Comparison of ENCODE assay signal across 8 cellular contexts in the genomic region with DNA sequence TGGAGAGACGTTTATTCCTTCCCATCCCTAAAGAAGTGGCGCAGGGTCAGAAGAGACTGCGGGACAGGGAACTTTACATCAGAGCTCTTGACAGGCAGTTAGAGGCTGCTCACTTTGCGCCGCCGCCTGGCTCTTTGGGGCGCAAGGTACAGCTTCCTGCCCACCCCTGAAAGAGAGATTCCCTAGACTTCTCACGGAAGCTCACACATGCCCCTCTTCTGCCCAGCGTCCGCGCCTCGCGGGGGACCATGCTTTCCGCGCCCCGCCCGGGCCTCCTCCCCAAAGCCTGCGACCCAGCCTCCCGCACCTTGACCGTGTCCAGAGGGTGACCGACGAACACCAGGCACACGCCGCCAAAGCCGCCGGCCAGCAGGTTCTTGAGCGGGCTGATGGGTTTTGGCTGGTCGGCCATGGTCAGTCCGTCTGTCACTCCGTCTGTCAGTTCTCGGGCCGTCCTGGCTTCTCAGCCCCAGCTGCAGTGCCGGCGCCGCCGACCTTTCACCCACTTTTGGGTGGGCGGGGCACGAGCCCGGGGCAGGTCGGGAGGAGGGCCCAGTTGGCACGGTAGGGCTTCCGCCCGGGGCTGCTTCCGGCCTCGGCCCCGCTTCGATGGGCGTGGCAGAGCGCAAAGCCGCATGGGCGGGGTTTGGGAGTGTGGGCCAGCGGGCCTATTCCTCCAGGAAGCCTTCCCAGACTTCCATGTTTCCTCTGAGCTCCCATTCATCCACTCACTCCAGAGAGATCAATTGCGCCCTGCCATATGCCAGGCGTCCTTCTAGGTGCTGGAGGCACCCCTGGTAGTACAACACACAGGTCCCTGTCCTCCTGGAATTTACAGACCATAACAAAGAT. TPM values are rescaled to one million over a fixed set of nuclear protein-coding genes. Genes with fewer than 3 reads are reported as not detected.
DNase-seq lines count a peak whose midpoint lies in the region; TF ChIP-seq lines count a peak whose summit lies in the region.

A gene with protein sequence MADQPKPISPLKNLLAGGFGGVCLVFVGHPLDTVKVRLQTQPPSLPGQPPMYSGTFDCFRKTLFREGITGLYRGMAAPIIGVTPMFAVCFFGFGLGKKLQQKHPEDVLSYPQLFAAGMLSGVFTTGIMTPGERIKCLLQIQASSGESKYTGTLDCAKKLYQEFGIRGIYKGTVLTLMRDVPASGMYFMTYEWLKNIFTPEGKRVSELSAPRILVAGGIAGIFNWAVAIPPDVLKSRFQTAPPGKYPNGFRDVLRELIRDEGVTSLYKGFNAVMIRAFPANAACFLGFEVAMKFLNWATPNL (minus strand): TSS at position 500 of the 852 bp plus-strand sequence. CDS start 88 bp downstream, at position 412.

- H3K27me3 ChIP-seq in ascending aorta = no peaks in the 10 kb centered on the region
- H3K27me3 ChIP-seq in rectal smooth muscle tissue (ENCODE audit: control insufficient read depth, insufficient read depth, low read length) = no peaks in the 10 kb centered on the region
- no peaks in the 10 kb centered on the region for H3K27me3 ChIP-seq in vagina

- H3K4me3 Mint-ChIP-seq in HFFc6 = peak within 1 kb of the TSS; percentile 95

- H3K27me3 Mint-ChIP-seq in HFFc6 (ENCODE audit: insufficient read depth) = no peaks in the 10 kb centered on the region; the same call in none of the 2 replicates

- DNase-seq in GM12864 (ENCODE audit: low read depth) = peak; percentile 67
- peak; percentile 76 for DNase-seq in HFFc6
- DNase-seq in NCI-H1048 (lab: John Stamatoyannopoulos, UW) = peak; percentile 75
- peak; percentile 51 to 95 for DNase-seq in ascending aorta (ENCODE audit: low spot score in 2 of 2)
- peak; percentile 90 for DNase-seq in hepatic stellate cell (ENCODE audit: low spot score)
- peak in 1 of 2 donors; percentile 89 for DNase-seq in vagina (ENCODE audit: extremely low spot score in 2 of 2)

- no peaks in the 10 kb centered on the region for H3K36me3 ChIP-seq in ascending aorta
- no peaks in the 10 kb centered on the region for H3K36me3 ChIP-seq in rectal smooth muscle tissue (ENCODE audit: control insufficient read depth, insufficient read depth, low read length)
- no peaks in the 10 kb centered on the region for H3K36me3 ChIP-seq in vagina

- H3K27ac ChIP-seq in ascending aorta (peak within 1 kb of the TSS; percentile 56 to 86), rectal smooth muscle tissue (ENCODE audit: low read depth, low read length) (peak within 1 kb of the TSS; percentile 75), vagina (peak within 1 kb of the TSS; percentile 82)

- no peaks in the 10 kb centered on the region for H3K36me3 Mint-ChIP-seq in HFFc6 (ENCODE audit: low read depth)

- TF ChIP-seq POLR2A in vagina (IDR thresholded peaks at IDR 0.05) = no peak

- peaks cover 5 to 13% of the 10 kb centered on the region in 2 donors for H3K4me1 ChIP-seq in ascending aorta
- no peaks in the 10 kb centered on the region for H3K4me1 ChIP-seq in rectal smooth muscle tissue (ENCODE audit: control insufficient read depth, insufficient read depth, low read length)
- H3K4me1 ChIP-seq in vagina = peaks cover 15% of the 10 kb centered on the region

- intact Hi-C loops in T-helper 2 cell treated with Interferon-gamma antibody and Interleukin-4, amounts not matched to agents 100 ng/mL and 5 ng/mL, for 36 hours (cut with micrococcal nuclease) = loop anchor here (1.0 to 5.0 kb wide), 3 partner anchors 20 to 194 kb away; a partner anchor contains a TSS
- intact Hi-C loops in ascending aorta (cut with DNase I) (loop anchor here (1.0 to 5.0 kb wide), 3 partner anchors 21 to 109 kb away; a partner anchor contains a TSS), vagina (cut with DNase I) (no loop called here)

- peak within 1 kb of the TSS; percentile 84 for H3K4me3 ChIP-seq in GM12864 (ENCODE audit: low read depth, low read length)
- peak within 1 kb of the TSS; percentile 74 to 80 for H3K4me3 ChIP-seq in ascending aorta
- peak within 1 kb of the TSS; percentile 83 for H3K4me3 ChIP-seq in rectal smooth muscle tissue (ENCODE audit: low read length)
- H3K4me3 ChIP-seq in vagina = peak within 1 kb of the TSS; percentile 67 to 83

- no peaks in the 10 kb centered on the region for H3K9me3 ChIP-seq in ascending aorta
- H3K9me3 ChIP-seq in vagina = no peaks in the 10 kb centered on the region

- H3K9me3 Mint-ChIP-seq in HFFc6 = no peaks in the 10 kb centered on the region

- H3K4me1 Mint-ChIP-seq in HFFc6 (ENCODE audit: low read depth) = peaks cover 25% of the 10 kb centered on the region

- TF ChIP-seq CTCF in GM12864 (IDR thresholded peaks at IDR 0.05; ENCODE audit: low read depth, low read length, missing control alignments) (no peak), HFFc6 (IDR thresholded peaks at IDR 0.05) (no peak), ascending aorta (IDR thresholded peaks at IDR 0.05) (no peak), vagina (IDR thresholded peaks at IDR 0.05) (no peak)

- H3K9ac ChIP-seq in rectal smooth muscle tissue (ENCODE audit: low read length) = peak within 1 kb of the TSS; percentile 49

- peak within 1 kb of the TSS; percentile 88 for H3K27ac Mint-ChIP-seq in HFFc6

RNA-seq across cellular contexts. Expression of the gene that starts here (rescaled TPM):
- total RNA-seq in HFFc6 (2021; fragmentation: NEBNext Ultra II Directional; extraction: Animal tissue kit (Norgen Biotek cat#: 25700)) = 10 to 100 TPM; 20.4 to 25.2 (median 22.0) TPM
- 28.6 and 30.0 TPM in 2 replicates for total RNA-seq in T-helper 2 cell treated with Interferon-gamma antibody and Interleukin-4, amounts not matched to agents 100 ng/mL and 5 ng/mL, for 36 hours
- total RNA-seq in ascending aorta = 14.4 TPM
- 24.1 TPM for total RNA-seq in vagina
